ENCODE assay signal across 30 cellular contexts in genomic region chr20:60823001-60823649, GRCh38.
"Had no signal": no experiment of that assay in that cellular context is flagged by ENCODE, and none has a peak within 500 bp of the region (broad histone marks: within the 10 kb centered on the region; RNA-seq: fewer than 3 reads in every experiment).

No MANE protein-coding gene starts in this region.

- H3K4me3 ChIP-seq: body of pancreas, coronary artery, dorsolateral prefrontal cortex, gastrocnemius medialis, heart left ventricle had no signal

- DNase-seq: activated CD4-positive, alpha-beta T cell treated with anti-CD3 and anti-CD28 coated beads for 1 hour; activated CD4-positive, alpha-beta T cell treated with anti-CD3 and anti-CD28 coated beads for 48 hours; activated CD4-positive, alpha-beta T cell treated with anti-CD3 and anti-CD28 coated beads, Interleukin-2, amount 50 U/mL, for 1 hour; activated CD4-positive, alpha-beta T cell treated with anti-CD3 and anti-CD28 coated beads, Interleukin-2, amount 50 U/mL, for 48 hours; activated CD8-positive, alpha-beta memory T cell treated with anti-CD3 and anti-CD28 coated beads for 24 hours; activated CD8-positive, alpha-beta T cell treated with anti-CD3 and anti-CD28 coated beads for 36 hours; activated effector memory CD4-positive, alpha-beta T cell treated with Interleukin-2 at 50 U/mL for 16 hours; activated gamma-delta T cell treated with Interleukin-2 at 50 U/mL for 16 hours; activated naive CD4-positive, alpha-beta T cell treated with anti-CD3 and anti-CD28 coated beads, Interleukin-2, amount 50 U/mL, for 16 hours; activated naive CD4-positive, alpha-beta T cell treated with Interleukin-2 at 50 U/mL for 16 hours; activated T-cell treated with anti-CD3 and anti-CD28 coated beads, Interleukin-2, amount 50 U/mL, for 4 hours; amniotic stem cell; anterior cingulate cortex; body of pancreas; central memory CD4-positive, alpha-beta T cell; dorsolateral prefrontal cortex; effector memory CD4-positive, alpha-beta T cell; endodermal cell; foreskin keratinocyte; gastrocnemius medialis; glutamatergic neuron; heart left ventricle; SW 1271; T-cell; T-helper 2 cell had no signal

- H3K36me3 ChIP-seq: gastrocnemius medialis, heart left ventricle had no signal

- ATAC-seq: activated CD8-positive, alpha-beta T cell treated with anti-CD3 and anti-CD28 coated beads for 36 hours; activated T-cell treated with anti-CD3 and anti-CD28 coated beads, Interleukin-2, amount 50 U/mL, for 4 hours; activated T-helper 17 cell treated with anti-CD3 and anti-CD28 coated beads, Interleukin-2, amount 50 U/mL, for 72 hours; body of pancreas; esophagus mucosa; foreskin keratinocyte; heart left ventricle; T-cell; WTC11 had no signal

- H3K27me3 ChIP-seq: body of pancreas, foreskin keratinocyte, gastrocnemius medialis had no signal

- H3K4me1 ChIP-seq: body of pancreas, foreskin keratinocyte, gastrocnemius medialis, heart left ventricle had no signal

- H3K27ac ChIP-seq: body of pancreas, coronary artery, dorsolateral prefrontal cortex, foreskin keratinocyte, gastrocnemius medialis, heart left ventricle, VCaP had no signal

- H3K9me3 ChIP-seq: gastrocnemius medialis had no signal
